13 cellular contexts compared by ENCODE assay signal in the genomic region with DNA sequence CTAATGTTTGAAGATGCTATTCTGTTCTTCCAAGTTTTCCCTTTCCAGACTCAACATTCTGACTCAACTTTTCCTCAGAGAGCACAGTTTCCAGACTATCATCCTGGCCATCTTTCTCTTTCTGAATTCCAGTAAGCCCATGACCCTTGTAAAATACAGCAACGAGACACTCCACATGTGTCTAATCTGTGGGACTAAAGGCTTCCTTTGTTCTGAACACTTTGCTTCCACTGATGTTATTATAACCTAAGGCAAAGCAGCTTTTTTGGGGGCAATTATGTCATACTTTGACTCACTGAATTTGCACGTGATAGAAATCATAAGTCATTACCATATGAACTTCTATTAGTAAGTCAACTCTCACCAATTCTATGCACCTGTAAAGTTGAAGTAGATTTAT. TPM values are rescaled to one million over a fixed set of nuclear protein-coding genes. Genes with fewer than 3 reads are reported as not detected.
DNase-seq lines count a peak whose midpoint lies in the region; ATAC-seq and TF ChIP-seq lines count a peak whose summit lies in the region.
"Had no signal": no experiment of that assay in that cellular context is flagged by ENCODE, and none has a peak within 500 bp of the region (broad histone marks: within the 10 kb centered on the region; RNA-seq: fewer than 3 reads in every experiment).

No MANE protein-coding gene starts in this region.

- intact Hi-C loops in left lung (cut with DNase I) = loop anchor here (5.0 to 10.0 kb wide), 2 partner anchors 145 to 148 kb away; no protein-coding TSS in a partner anchor

- TF ChIP-seq CTCF in left lung (IDR thresholded peaks at IDR 0.05) = no peak

- peaks cover 17 to 21% of the 10 kb centered on the region in 2 donors for H3K4me1 ChIP-seq in left lung

- ATAC-seq in left lung = peak; percentile 21
- ATAC-seq in HG03139 (IDR thresholded peaks at IDR 0.05; ENCODE audit: unreplicated experiment) = no peak
- no peak for ATAC-seq in GM21423 (IDR thresholded peaks at IDR 0.05; ENCODE audit: unreplicated experiment)
- ATAC-seq: A549 had no signal

- H3K27ac ChIP-seq in caudate nucleus (ENCODE audit: low read depth, low read length) = peak overlapping the region; percentile 71
- H3K27ac ChIP-seq in left lung = peak overlapping the region in 1 of 2 donors; percentile 26
- H3K27ac ChIP-seq: A549, cardiac muscle cell had no signal

- H3K36me3 ChIP-seq in left lung = no peaks in the 10 kb centered on the region
- H3K36me3 ChIP-seq: cardiac muscle cell, MG63 had no signal

- H3K9me3 ChIP-seq in left lung = no peaks in the 10 kb centered on the region
- H3K9me3 ChIP-seq: A549, MG63 had no signal

- DNase-seq in Daoy (ENCODE audit: low read depth) (peak; percentile 49), caudate nucleus (lab: John Stamatoyannopoulos, UW) (peak in 2 of 61 donors; percentile 34 to 62), left lung (no peak), SKM-1 (lab: John Stamatoyannopoulos, UW; ENCODE audit: unreplicated experiment) (no peak)
- DNase-seq: activated T-cell treated with anti-CD3 and anti-CD28 coated beads for 4 hours, MG63, NCI-H2227 treated with DMSO at 0.1 percent for 48 hours, retina had no signal

- H3K27me3 ChIP-seq in left lung = no peaks in the 10 kb centered on the region
- H3K27me3 ChIP-seq: cardiac muscle cell, MG63 had no signal

- H3K4me3 ChIP-seq in left lung = no peak overlapping the region
- H3K4me3 ChIP-seq: A549, cardiac muscle cell, lung, MG63 had no signal

RNA-seq across cellular contexts. Expression of gene ART4, which starts 6.3 kb away (rescaled TPM):
- total RNA-seq in Daoy (2014; rRNA removed; shearing (Covaris generic)) = not detected in 2 replicates
- total RNA-seq in left lung = 1 to 10 TPM; 2.7 to 3.1 TPM
- total RNA-seq: cardiac muscle cell had no signal

RNA-seq across cellular contexts. Expression of gene SMCO3, which starts 35.7 kb away (rescaled TPM):
- total RNA-seq in Daoy (2014; rRNA removed; shearing (Covaris generic)) = 0.23 TPM in 1 of 2 replicates, not detected in the other
- total RNA-seq in left lung = 1 to 10 TPM in 1 of 2 donors, under 1 TPM in 1; 0.97 to 1.1 TPM
- total RNA-seq: cardiac muscle cell had no signal

RNA-seq across cellular contexts. Expression of gene MGP, which starts 36.0 kb away (rescaled TPM):
- 39.0 and 76.2 TPM in 2 replicates for total RNA-seq in Daoy (2014; rRNA removed; shearing (Covaris generic))
- total RNA-seq in left lung = 100 to 1,000 TPM; 651 to 789 TPM
- total RNA-seq: cardiac muscle cell had no signal

RNA-seq across cellular contexts. Expression of gene C12orf60, which starts 46.2 kb away (rescaled TPM):
- 1.5 and 4.5 TPM in 2 replicates for total RNA-seq in Daoy (2014; rRNA removed; shearing (Covaris generic))
- 1 to 10 TPM in 1 of 2 donors, under 1 TPM in 1; 0.81 to 1.2 TPM for total RNA-seq in left lung

RNA-seq across cellular contexts. Expression of gene WBP11, which starts 46.4 kb away (rescaled TPM):
- 15.4 and 23.7 TPM in 2 replicates for total RNA-seq in Daoy (2014; rRNA removed; shearing (Covaris generic))
- 10 to 100 TPM; 38.6 to 53.5 TPM for total RNA-seq in left lung
